Comparison of ENCODE assay signal across 1 cellular context in the genomic region with DNA sequence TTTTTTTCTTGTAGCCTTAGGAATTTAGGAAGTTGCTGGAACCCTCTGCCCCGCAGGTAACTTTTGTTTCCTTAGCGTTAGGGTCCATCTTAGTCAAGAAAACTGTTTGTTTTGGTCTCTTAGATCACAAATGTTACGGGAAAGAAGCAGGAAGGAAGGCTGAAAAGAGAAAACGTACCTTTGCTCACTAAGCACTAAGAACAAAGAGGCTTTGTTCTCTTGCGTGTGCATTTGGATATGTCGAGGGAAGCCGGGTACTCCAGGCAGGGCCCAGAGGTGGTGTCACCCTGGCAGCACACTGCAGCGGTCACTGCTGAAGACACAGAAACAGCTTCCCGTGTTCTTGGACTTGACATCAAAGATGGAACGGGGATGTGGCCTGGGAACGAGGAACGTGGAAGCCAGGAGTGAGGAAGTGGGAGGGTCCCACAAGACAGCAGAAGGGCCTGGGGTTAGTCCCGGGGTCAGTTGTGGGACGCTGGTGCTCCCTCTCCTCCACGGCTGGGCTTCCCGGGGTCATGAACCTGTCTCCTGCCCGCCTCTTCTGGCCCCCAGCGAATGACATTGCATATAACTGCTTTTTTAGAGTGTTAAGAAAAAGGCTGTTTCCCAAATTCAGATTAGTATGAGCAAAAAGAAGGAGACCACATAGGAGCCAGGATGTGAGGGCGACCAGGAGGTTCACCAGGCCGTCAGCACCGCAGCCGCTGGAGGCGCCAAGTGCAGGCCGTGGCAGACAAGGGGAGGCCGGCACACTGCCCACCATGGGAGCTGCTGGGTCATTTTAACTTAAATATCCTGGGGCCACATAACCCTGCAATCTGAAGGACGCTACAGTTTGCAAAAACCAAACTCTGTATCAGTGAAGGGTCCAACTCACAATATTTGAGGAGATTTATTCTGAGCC.
TF ChIP-seq lines count a peak whose summit lies in the region.

No MANE protein-coding gene starts in this region.

TF ChIP-seq in HepG2, 621 proteins besides CTCF, POLR2A, EP300 and RAD21 (continued from another document and continues in another):
- TF ChIP-seq ZNF83 (CRISPR knock-in tag; IDR thresholded peaks at IDR 0.05; ENCODE audit: borderline replicate concordance) = no peak
- TF ChIP-seq ZNF660 (CRISPR knock-in tag; IDR thresholded peaks at IDR 0.05; ENCODE audit: borderline replicate concordance, low read depth) = no peak
- TF ChIP-seq, protein P1, sequence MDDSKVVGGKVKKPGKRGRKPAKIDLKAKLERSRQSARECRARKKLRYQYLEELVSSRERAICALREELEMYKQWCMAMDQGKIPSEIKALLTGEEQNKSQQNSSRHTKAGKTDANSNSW (CRISPR knock-in tag; IDR thresholded peaks at IDR 0.05; ENCODE audit: borderline replicate concordance) = no peak
- TF ChIP-seq TAF15 (IDR thresholded peaks at IDR 0.05; ENCODE audit: low read depth, low read length, poor library complexity, severe bottlenecking) = no peak
- TF ChIP-seq, protein P2, sequence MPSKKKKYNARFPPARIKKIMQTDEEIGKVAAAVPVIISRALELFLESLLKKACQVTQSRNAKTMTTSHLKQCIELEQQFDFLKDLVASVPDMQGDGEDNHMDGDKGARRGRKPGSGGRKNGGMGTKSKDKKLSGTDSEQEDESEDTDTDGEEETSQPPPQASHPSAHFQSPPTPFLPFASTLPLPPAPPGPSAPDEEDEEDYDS (CRISPR knock-in tag; IDR thresholded peaks at IDR 0.05) = peak; percentile 47; the same call in 1 of the 2 replicates
- TF ChIP-seq, protein P3, sequence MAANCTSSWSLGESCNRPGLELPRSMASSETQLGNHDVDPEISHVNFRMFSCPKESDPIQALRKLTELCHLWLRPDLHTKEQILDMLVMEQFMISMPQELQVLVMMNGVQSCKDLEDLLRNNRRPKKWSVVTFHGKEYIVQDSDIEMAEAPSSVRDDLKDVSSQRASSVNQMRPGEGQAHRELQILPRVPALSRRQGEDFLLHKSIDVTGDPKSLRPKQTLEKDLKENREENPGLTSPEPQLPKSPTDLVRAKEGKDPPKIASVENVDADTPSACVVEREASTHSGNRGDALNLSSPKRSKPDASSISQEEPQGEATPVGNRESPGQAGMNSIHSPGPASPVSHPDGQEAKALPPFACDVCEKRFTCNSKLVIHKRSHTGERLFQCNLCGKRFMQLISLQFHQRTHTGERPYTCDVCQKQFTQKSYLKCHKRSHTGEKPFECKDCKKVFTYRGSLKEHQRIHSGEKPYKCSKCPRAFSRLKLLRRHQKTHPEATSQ (CRISPR knock-in tag; IDR thresholded peaks at IDR 0.05; ENCODE audit: borderline replicate concordance) = no peak
- TF ChIP-seq, protein P4, sequence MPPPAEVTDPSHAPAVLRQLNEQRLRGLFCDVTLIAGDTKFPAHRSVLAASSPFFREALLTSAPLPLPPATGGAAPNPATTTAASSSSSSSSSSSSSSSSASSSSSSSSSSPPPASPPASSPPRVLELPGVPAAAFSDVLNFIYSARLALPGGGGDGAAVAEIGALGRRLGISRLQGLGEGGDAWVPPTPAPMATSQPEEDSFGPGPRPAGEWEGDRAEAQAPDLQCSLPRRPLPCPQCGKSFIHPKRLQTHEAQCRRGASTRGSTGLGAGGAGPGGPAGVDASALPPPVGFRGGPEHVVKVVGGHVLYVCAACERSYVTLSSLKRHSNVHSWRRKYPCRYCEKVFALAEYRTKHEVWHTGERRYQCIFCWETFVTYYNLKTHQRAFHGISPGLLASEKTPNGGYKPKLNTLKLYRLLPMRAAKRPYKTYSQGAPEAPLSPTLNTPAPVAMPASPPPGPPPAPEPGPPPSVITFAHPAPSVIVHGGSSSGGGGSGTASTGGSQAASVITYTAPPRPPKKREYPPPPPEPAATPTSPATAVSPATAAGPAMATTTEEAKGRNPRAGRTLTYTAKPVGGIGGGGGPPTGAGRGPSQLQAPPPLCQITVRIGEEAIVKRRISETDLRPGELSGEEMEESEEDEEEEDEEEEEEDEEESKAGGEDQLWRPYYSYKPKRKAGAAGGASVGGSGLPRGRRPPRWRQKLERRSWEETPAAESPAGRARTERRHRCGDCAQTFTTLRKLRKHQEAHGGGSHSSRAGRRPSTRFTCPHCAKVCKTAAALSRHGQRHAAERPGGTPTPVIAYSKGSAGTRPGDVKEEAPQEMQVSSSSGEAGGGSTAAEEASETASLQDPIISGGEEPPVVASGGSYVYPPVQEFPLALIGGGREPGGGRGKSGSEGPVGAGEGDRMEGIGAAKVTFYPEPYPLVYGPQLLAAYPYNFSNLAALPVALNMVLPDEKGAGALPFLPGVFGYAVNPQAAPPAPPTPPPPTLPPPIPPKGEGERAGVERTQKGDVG (CRISPR knock-in tag; IDR thresholded peaks at IDR 0.05; ENCODE audit: borderline replicate concordance) = no peak
- TF ChIP-seq SIN3A (IDR thresholded peaks at IDR 0.05; ENCODE audit: borderline replicate concordance, low read depth, low read length) = no peak; the same call in 1 of the 2 replicates
- peak; percentile 46 for TF ChIP-seq RBM22 (optimal IDR thresholded peaks at IDR 0.05; ENCODE audit: low read length)
- no peak for TF ChIP-seq SMARCE1 (IDR thresholded peaks at IDR 0.05; ENCODE audit: borderline replicate concordance)
- TF ChIP-seq NR2F2 (IDR thresholded peaks at IDR 0.05; ENCODE audit: borderline replicate concordance, low read depth) = 0 out of 2 replicates have a peak, but pooled peaks have one; percentile 16
- TF ChIP-seq, protein P5, sequence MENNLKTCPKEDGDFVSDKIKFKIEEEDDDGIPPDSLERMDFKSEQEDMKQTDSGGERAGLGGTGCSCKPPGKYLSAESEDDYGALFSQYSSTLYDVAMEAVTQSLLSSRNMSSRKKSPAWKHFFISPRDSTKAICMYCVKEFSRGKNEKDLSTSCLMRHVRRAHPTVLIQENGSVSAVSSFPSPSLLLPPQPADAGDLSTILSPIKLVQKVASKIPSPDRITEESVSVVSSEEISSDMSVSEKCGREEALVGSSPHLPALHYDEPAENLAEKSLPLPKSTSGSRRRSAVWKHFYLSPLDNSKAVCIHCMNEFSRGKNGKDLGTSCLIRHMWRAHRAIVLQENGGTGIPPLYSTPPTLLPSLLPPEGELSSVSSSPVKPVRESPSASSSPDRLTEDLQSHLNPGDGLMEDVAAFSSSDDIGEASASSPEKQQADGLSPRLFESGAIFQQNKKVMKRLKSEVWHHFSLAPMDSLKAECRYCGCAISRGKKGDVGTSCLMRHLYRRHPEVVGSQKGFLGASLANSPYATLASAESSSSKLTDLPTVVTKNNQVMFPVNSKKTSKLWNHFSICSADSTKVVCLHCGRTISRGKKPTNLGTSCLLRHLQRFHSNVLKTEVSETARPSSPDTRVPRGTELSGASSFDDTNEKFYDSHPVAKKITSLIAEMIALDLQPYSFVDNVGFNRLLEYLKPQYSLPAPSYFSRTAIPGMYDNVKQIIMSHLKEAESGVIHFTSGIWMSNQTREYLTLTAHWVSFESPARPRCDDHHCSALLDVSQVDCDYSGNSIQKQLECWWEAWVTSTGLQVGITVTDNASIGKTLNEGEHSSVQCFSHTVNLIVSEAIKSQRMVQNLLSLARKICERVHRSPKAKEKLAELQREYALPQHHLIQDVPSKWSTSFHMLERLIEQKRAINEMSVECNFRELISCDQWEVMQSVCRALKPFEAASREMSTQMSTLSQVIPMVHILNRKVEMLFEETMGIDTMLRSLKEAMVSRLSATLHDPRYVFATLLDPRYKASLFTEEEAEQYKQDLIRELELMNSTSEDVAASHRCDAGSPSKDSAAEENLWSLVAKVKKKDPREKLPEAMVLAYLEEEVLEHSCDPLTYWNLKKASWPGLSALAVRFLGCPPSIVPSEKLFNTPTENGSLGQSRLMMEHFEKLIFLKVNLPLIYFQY (CRISPR knock-in tag; IDR thresholded peaks at IDR 0.05; ENCODE audit: borderline replicate concordance) = no peak
- TF ChIP-seq MAFK (conservative IDR thresholded peaks at IDR 0.05 in 1 of 2, IDR thresholded peaks at IDR 0.05 in 1 of 2; ENCODE audit: low read length in 2 of 2) = peak; percentile 13 to 28; a peak in 1 of 4 replicates
- TF ChIP-seq ZNF253 (CRISPR knock-in tag; IDR thresholded peaks at IDR 0.05; ENCODE audit: borderline replicate concordance) = no peak
- TF ChIP-seq ZFP36 (IDR thresholded peaks at IDR 0.05; ENCODE audit: borderline replicate concordance, low read depth, low read length, partially characterized antibody) = no peak
- TF ChIP-seq YEATS2 (CRISPR knock-in tag; IDR thresholded peaks at IDR 0.05; ENCODE audit: borderline replicate concordance) = no peak
- TF ChIP-seq ZNF839 (CRISPR knock-in tag; IDR thresholded peaks at IDR 0.05; ENCODE audit: borderline replicate concordance) = no peak
- TF ChIP-seq ZBTB21 (CRISPR knock-in tag; IDR thresholded peaks at IDR 0.05) = no peak
- 0 out of 2 replicates have a peak, but pooled peaks have one; percentile 13 for TF ChIP-seq ELF1 (CRISPR knock-in tag; IDR thresholded peaks at IDR 0.05)
- no peak for TF ChIP-seq ZBTB8A (CRISPR knock-in tag; IDR thresholded peaks at IDR 0.05; ENCODE audit: borderline replicate concordance, low read depth)
- TF ChIP-seq, protein P6, sequence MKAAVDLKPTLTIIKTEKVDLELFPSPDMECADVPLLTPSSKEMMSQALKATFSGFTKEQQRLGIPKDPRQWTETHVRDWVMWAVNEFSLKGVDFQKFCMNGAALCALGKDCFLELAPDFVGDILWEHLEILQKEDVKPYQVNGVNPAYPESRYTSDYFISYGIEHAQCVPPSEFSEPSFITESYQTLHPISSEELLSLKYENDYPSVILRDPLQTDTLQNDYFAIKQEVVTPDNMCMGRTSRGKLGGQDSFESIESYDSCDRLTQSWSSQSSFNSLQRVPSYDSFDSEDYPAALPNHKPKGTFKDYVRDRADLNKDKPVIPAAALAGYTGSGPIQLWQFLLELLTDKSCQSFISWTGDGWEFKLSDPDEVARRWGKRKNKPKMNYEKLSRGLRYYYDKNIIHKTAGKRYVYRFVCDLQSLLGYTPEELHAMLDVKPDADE (CRISPR knock-in tag; IDR thresholded peaks at IDR 0.05) = no peak
- no peak for TF ChIP-seq CBX1 (IDR thresholded peaks at IDR 0.05; ENCODE audit: low read depth)
- TF ChIP-seq, protein P7, sequence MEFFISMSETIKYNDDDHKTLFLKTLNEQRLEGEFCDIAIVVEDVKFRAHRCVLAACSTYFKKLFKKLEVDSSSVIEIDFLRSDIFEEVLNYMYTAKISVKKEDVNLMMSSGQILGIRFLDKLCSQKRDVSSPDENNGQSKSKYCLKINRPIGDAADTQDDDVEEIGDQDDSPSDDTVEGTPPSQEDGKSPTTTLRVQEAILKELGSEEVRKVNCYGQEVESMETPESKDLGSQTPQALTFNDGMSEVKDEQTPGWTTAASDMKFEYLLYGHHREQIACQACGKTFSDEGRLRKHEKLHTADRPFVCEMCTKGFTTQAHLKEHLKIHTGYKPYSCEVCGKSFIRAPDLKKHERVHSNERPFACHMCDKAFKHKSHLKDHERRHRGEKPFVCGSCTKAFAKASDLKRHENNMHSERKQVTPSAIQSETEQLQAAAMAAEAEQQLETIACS (CRISPR knock-in tag; IDR thresholded peaks at IDR 0.05) = no peak
- TF ChIP-seq ZNF382 (CRISPR knock-in tag; IDR thresholded peaks at IDR 0.05; ENCODE audit: borderline replicate concordance) = no peak
- TF ChIP-seq, protein P8, sequence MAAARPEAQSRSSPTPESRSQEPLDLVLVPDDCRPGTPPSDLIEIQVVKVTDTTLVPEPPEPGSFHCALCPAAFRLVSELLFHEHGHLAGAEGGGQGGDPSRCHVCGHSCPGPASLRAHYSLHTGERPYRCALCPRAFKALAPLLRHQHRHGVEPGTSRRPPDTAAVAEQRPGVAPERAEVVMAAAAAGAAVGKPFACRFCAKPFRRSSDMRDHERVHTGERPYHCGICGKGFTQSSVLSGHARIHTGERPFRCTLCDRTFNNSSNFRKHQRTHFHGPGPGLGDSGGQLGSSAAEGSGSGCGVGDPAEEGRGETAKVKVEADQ (CRISPR knock-in tag; IDR thresholded peaks at IDR 0.05; ENCODE audit: borderline replicate concordance) = no peak
- TF ChIP-seq PHF5A (CRISPR knock-in tag; IDR thresholded peaks at IDR 0.05; ENCODE audit: low read depth, unreplicated experiment) = no peak
- TF ChIP-seq, protein P9, sequence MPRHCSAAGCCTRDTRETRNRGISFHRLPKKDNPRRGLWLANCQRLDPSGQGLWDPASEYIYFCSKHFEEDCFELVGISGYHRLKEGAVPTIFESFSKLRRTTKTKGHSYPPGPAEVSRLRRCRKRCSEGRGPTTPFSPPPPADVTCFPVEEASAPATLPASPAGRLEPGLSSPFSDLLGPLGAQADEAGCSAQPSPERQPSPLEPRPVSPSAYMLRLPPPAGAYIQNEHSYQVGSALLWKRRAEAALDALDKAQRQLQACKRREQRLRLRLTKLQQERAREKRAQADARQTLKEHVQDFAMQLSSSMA (CRISPR knock-in tag; IDR thresholded peaks at IDR 0.05) = no peak
- TF ChIP-seq ISX (CRISPR knock-in tag; conservative IDR thresholded peaks at IDR 0.05) = no peak
- no peak for TF ChIP-seq KLF15 (CRISPR knock-in tag; IDR thresholded peaks at IDR 0.05; ENCODE audit: borderline replicate concordance)
- TF ChIP-seq EZH2 (conservative IDR thresholded peaks at IDR 0.05; ENCODE audit: low read depth, low read length) = no peak
- TF ChIP-seq KDM5A (IDR thresholded peaks at IDR 0.05; ENCODE audit: borderline replicate concordance, low read length) = no peak
- no peak for TF ChIP-seq KDM6A (CRISPR knock-in tag; IDR thresholded peaks at IDR 0.05; ENCODE audit: low read depth)
- peak; percentile 56; the same call in 1 of the 2 replicates for TF ChIP-seq FOSL2 (CRISPR knock-in tag; IDR thresholded peaks at IDR 0.05)
- TF ChIP-seq, protein P10, sequence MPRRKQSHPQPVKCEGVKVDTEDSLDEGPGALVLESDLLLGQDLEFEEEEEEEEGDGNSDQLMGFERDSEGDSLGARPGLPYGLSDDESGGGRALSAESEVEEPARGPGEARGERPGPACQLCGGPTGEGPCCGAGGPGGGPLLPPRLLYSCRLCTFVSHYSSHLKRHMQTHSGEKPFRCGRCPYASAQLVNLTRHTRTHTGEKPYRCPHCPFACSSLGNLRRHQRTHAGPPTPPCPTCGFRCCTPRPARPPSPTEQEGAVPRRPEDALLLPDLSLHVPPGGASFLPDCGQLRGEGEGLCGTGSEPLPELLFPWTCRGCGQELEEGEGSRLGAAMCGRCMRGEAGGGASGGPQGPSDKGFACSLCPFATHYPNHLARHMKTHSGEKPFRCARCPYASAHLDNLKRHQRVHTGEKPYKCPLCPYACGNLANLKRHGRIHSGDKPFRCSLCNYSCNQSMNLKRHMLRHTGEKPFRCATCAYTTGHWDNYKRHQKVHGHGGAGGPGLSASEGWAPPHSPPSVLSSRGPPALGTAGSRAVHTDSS (CRISPR knock-in tag; conservative IDR thresholded peaks at IDR 0.05) = no peak
- no peak for TF ChIP-seq NFRKB (IDR thresholded peaks at IDR 0.05)
- peak; percentile 30; the same call in 1 of the 2 replicates for TF ChIP-seq ZNF350 (CRISPR knock-in tag; IDR thresholded peaks at IDR 0.05; ENCODE audit: borderline replicate concordance, low read depth)
- TF ChIP-seq KAT8 (CRISPR knock-in tag; IDR thresholded peaks at IDR 0.05) = peak; percentile 36; the same call in 1 of the 2 replicates
- TF ChIP-seq ZNF10 (CRISPR knock-in tag; IDR thresholded peaks at IDR 0.05; ENCODE audit: borderline replicate concordance, low read depth) = no peak
